ENCODE assay signal across 6 cellular contexts in genomic region chr19:42280761-42281174, GRCh38. TPM values are rescaled to one million over a fixed set of nuclear protein-coding genes. Genes with fewer than 3 reads are reported as not detected.
DNase-seq lines count a peak whose midpoint lies in the region; ATAC-seq, FAIRE-seq and TF ChIP-seq lines count a peak whose summit lies in the region.

No MANE protein-coding gene starts in this region.

- TF ChIP-seq CTCF in HFF-Myc (IDR thresholded peaks at IDR 0.05; ENCODE audit: low read depth, low read length, missing control alignments) (no peak), mesothelial cell of epicardium (IDR thresholded peaks at IDR 0.05; ENCODE audit: unreplicated experiment) (no peak)

- no peaks in the 10 kb centered on the region for H3K27me3 Mint-ChIP-seq in activated naive CD8-positive, alpha-beta T cell treated with anti-CD3 and anti-CD28 coated beads, Interleukin-2, amount 50 U/mL, for 24 hours
- no peaks in the 10 kb centered on the region for H3K27me3 Mint-ChIP-seq in mesothelial cell of epicardium (ENCODE audit: low read depth)

- peak overlapping the region; percentile 59 for H3K4me3 ChIP-seq in HFF-Myc (replicated peaks; ENCODE audit: low read depth, low read length)

- no peak overlapping the region for H3K27ac Mint-ChIP-seq in activated naive CD8-positive, alpha-beta T cell treated with anti-CD3 and anti-CD28 coated beads, Interleukin-2, amount 50 U/mL, for 24 hours
- H3K27ac Mint-ChIP-seq in mesothelial cell of epicardium = no peak overlapping the region

- TF ChIP-seq POLR2A in GM12891 (IDR thresholded peaks at IDR 0.05; ENCODE audit: low read depth, low read length) = no peak

- peaks cover 50% of the 10 kb centered on the region for H3K4me1 Mint-ChIP-seq in activated naive CD8-positive, alpha-beta T cell treated with anti-CD3 and anti-CD28 coated beads, Interleukin-2, amount 50 U/mL, for 24 hours
- peaks cover 54% of the 10 kb centered on the region for H3K4me1 Mint-ChIP-seq in mesothelial cell of epicardium

- H3K4me3 Mint-ChIP-seq in activated naive CD8-positive, alpha-beta T cell treated with anti-CD3 and anti-CD28 coated beads, Interleukin-2, amount 50 U/mL, for 24 hours = peak overlapping the region; percentile 58
- H3K4me3 Mint-ChIP-seq in mesothelial cell of epicardium = peak overlapping the region; percentile 72

- FAIRE-seq in GM12891 (lab: Jason Lieb, UNC) = no peak

- DNase-seq in HFF-Myc (ENCODE audit: extremely low read depth, low read depth) (no peak), mesothelial cell of epicardium (ENCODE audit: low spot score in 2 of 2, unreplicated experiment in 2 of 2) (no peak), GM12891 (ENCODE audit: insufficient read length, low spot score) (no peak), DMS153 (lab: John Stamatoyannopoulos, UW) (no peak)
- peak; percentile 46 for DNase-seq in activated naive CD8-positive, alpha-beta T cell treated with anti-CD3 and anti-CD28 coated beads, Interleukin-2, amount 50 U/mL, for 24 hours

- no peaks in the 10 kb centered on the region for H3K9me3 Mint-ChIP-seq in activated naive CD8-positive, alpha-beta T cell treated with anti-CD3 and anti-CD28 coated beads, Interleukin-2, amount 50 U/mL, for 24 hours
- H3K9me3 Mint-ChIP-seq in mesothelial cell of epicardium = no peaks in the 10 kb centered on the region

- no peak for ATAC-seq in activated naive CD8-positive, alpha-beta T cell treated with anti-CD3 and anti-CD28 coated beads, Interleukin-2, amount 50 U/mL, for 24 hours
- ATAC-seq in GM18861 (IDR thresholded peaks at IDR 0.05; ENCODE audit: unreplicated experiment) = no peak

- H3K36me3 Mint-ChIP-seq in activated naive CD8-positive, alpha-beta T cell treated with anti-CD3 and anti-CD28 coated beads, Interleukin-2, amount 50 U/mL, for 24 hours (ENCODE audit: low read depth) = peaks cover 2% of the 10 kb centered on the region
- peaks cover 5% of the 10 kb centered on the region for H3K36me3 Mint-ChIP-seq in mesothelial cell of epicardium

TF ChIP-seq in GM12891, 5 proteins besides CTCF, POLR2A, EP300 and RAD21:
- TF ChIP-seq POLR2AphosphoS5 (IDR thresholded peaks at IDR 0.05; ENCODE audit: low read depth, low read length) (no peak), SPI1 (IDR thresholded peaks at IDR 0.05; ENCODE audit: low read depth, low read length) (no peak), POU2F2 (IDR thresholded peaks at IDR 0.05; ENCODE audit: low read depth, low read length) (no peak), PAX5 (IDR thresholded peaks at IDR 0.05; ENCODE audit: insufficient read depth, low read length, severe bottlenecking) (no peak), TAF1 (IDR thresholded peaks at IDR 0.05; ENCODE audit: low read depth, low read length) (no peak)

RNA-seq across cellular contexts. Expression of gene CIC, which starts 11.7 kb away (rescaled TPM):
- 84.0 to 90.9 TPM (median 90.8 TPM) in 3 replicates for total RNA-seq in mesothelial cell of epicardium
- 18.5 TPM for polyA plus RNA-seq in GM12891 (2012; ENCODE audit: low read depth, missing spikeins)

RNA-seq across cellular contexts. Expression of gene PRR19, which starts 21.2 kb away (rescaled TPM):
- 1.3 to 2.0 TPM (median 1.7 TPM) in 3 replicates for total RNA-seq in mesothelial cell of epicardium
- 0.40 TPM for polyA plus RNA-seq in GM12891 (2012; ENCODE audit: low read depth, missing spikeins)

RNA-seq across cellular contexts. Expression of gene PAFAH1B3, which starts 21.7 kb away (rescaled TPM):
- 81.2 to 91.0 TPM (median 88.5 TPM) in 3 replicates for total RNA-seq in mesothelial cell of epicardium
- 25.0 TPM for polyA plus RNA-seq in GM12891 (2012; ENCODE audit: low read depth, missing spikeins)

RNA-seq across cellular contexts. Expression of gene ERF, which starts 25.8 kb away (rescaled TPM):
- 90.4 to 106 TPM (median 92.1 TPM) in 3 replicates for total RNA-seq in mesothelial cell of epicardium
- polyA plus RNA-seq in GM12891 (2012; ENCODE audit: low read depth, missing spikeins) = 18.2 TPM

RNA-seq across cellular contexts. Expression of gene TMEM145, which starts 32.3 kb away (rescaled TPM):
- total RNA-seq in mesothelial cell of epicardium = 0.25 to 0.92 TPM (median 0.42 TPM) in 3 replicates
- 0.28 TPM for polyA plus RNA-seq in GM12891 (2012; ENCODE audit: low read depth, missing spikeins)
